9 cellular contexts compared by ENCODE assay signal in genomic region chr1:210311726-210312493, GRCh38. TPM values are rescaled to one million over a fixed set of nuclear protein-coding genes. Genes with fewer than 3 reads are reported as not detected.
DNase-seq lines count a peak whose midpoint lies in the region; ATAC-seq and TF ChIP-seq lines count a peak whose summit lies in the region.
"Had no signal": no experiment of that assay in that cellular context is flagged by ENCODE, and none has a peak within 500 bp of the region (broad histone marks: within the 10 kb centered on the region; RNA-seq: fewer than 3 reads in every experiment).

No MANE protein-coding gene starts in this region.

- H3K27ac ChIP-seq in Karpas-422 (ENCODE audit: low read length) = no peak overlapping the region
- no peak overlapping the region for H3K27ac ChIP-seq in neural cell (ENCODE audit: low read length)

- no peaks in the 10 kb centered on the region for H3K36me3 ChIP-seq in BJ (ENCODE audit: control insufficient read depth, insufficient read depth, low read length)
- no peaks in the 10 kb centered on the region for H3K36me3 ChIP-seq in Karpas-422 (ENCODE audit: insufficient read depth, low read length)
- no peaks in the 10 kb centered on the region for H3K36me3 ChIP-seq in neural cell (ENCODE audit: insufficient read depth, low read length)

- TF ChIP-seq EP300 in neural cell (conservative IDR thresholded peaks at IDR 0.05; ENCODE audit: poor library complexity, severe bottlenecking) = no peak

- POLR2A ChIA-PET in BJ (lab: Charles Lee) = no interaction called here

- H3K79me2 ChIP-seq in Karpas-422 (ENCODE audit: low read length) (no peaks in the 10 kb centered on the region), neural cell (replicated peaks; ENCODE audit: insufficient read depth, low read length) (no peaks in the 10 kb centered on the region)

- peak; percentile 14 for ATAC-seq in esophagus mucosa
- no peak for ATAC-seq in HG03565 (IDR thresholded peaks at IDR 0.05; ENCODE audit: unreplicated experiment)

- peak overlapping the region; percentile 27 for H3K4me2 ChIP-seq in Karpas-422 (ENCODE audit: low read depth, low read length, poor library complexity, severe bottlenecking)
- no peak overlapping the region for H3K4me2 ChIP-seq in neural cell (ENCODE audit: low read length)

- peak overlapping the region; percentile 46; the same call in 1 of the 2 replicates for H3K4me3 ChIP-seq in BJ (ENCODE audit: low read depth, low read length)
- peak overlapping the region; percentile 24; the same call in 1 of the 2 replicates for H3K4me3 ChIP-seq in Karpas-422 (ENCODE audit: low read length)
- H3K4me3 ChIP-seq in neural cell (ENCODE audit: low read length) = peak overlapping the region; percentile 54
- H3K4me3 ChIP-seq: lung had no signal

- no peak for DNase-seq in BJ (ENCODE audit: low read depth)
- no peak for DNase-seq in Karpas-422
- DNase-seq in SHP77 treated with DMSO at 0.1 percent for 48 hours (lab: John Stamatoyannopoulos, UW) = no peak
- no peak for DNase-seq in effector CD4-positive, alpha-beta T cell
- no peak for DNase-seq in stimulated activated naive CD4-positive, alpha-beta T cell treated with Interleukin-2 at 50 U/mL for 16 hours (lab: John Stamatoyannopoulos, UW)

- H3K9ac ChIP-seq in Karpas-422 (ENCODE audit: low read length) = no peak overlapping the region
- H3K9ac ChIP-seq in neural cell (ENCODE audit: low read length) = no peak overlapping the region

- H3K4me1 ChIP-seq in Karpas-422 (ENCODE audit: low read length) = peaks cover 10% of the 10 kb centered on the region

- H3K9me3 ChIP-seq in Karpas-422 (ENCODE audit: low read length) = no peaks in the 10 kb centered on the region
- H3K9me3 ChIP-seq in neural cell (ENCODE audit: low read length) = no peaks in the 10 kb centered on the region

- H3F3A ChIP-seq in neural cell (ENCODE audit: insufficient read depth, low read length, poor library complexity, severe bottlenecking) = no peaks in the 10 kb centered on the region

- H3K9me2 ChIP-seq in Karpas-422 (replicated peaks; ENCODE audit: insufficient read depth, low read length) (no peaks in the 10 kb centered on the region), neural cell (ENCODE audit: insufficient read depth, low read length) (no peaks in the 10 kb centered on the region)

- H3K27me3 ChIP-seq in BJ (ENCODE audit: control insufficient read depth, insufficient read depth, low read length) (peaks cover 2% of the 10 kb centered on the region; the same call in 1 of the 2 replicates), Karpas-422 (ENCODE audit: low read length) (no peaks in the 10 kb centered on the region), neural cell (ENCODE audit: insufficient read depth, low read depth, low read length) (no peaks in the 10 kb centered on the region)

- H4K20me1 ChIP-seq in Karpas-422 (ENCODE audit: insufficient read depth, low read depth, low read length) (no peaks in the 10 kb centered on the region), neural cell (ENCODE audit: insufficient read depth) (no peaks in the 10 kb centered on the region)

- TF ChIP-seq CTCF in BJ (IDR thresholded peaks at IDR 0.05; ENCODE audit: insufficient read depth, low read depth, low read length) (no peak), neural cell (IDR thresholded peaks at IDR 0.05; ENCODE audit: poor library complexity, severe bottlenecking) (no peak)

- CTCF ChIA-PET in BJ (lab: Yijun Ruan, JAX) = interaction anchor here (0.6 to 8.0 kb wide), 15 partner anchors 8 to 822 kb away, joined by 3 to 73 read pairs (median 3); partner anchors contain the start of genes HHAT and KCNH1

- H2AFZ ChIP-seq in Karpas-422 (ENCODE audit: low read length) = no peak overlapping the region
- H2AFZ ChIP-seq in neural cell (ENCODE audit: low read depth, low read length) = no peak overlapping the region

- no peak for TF ChIP-seq RAD21 in neural cell (conservative IDR thresholded peaks at IDR 0.05)

TF ChIP-seq in neural cell, 6 proteins besides CTCF, POLR2A, EP300 and RAD21:
- TF ChIP-seq TAF1 (IDR thresholded peaks at IDR 0.05; ENCODE audit: low read depth) (no peak), REST (IDR thresholded peaks at IDR 0.05; ENCODE audit: borderline replicate concordance) (no peak), SMC3 (conservative IDR thresholded peaks at IDR 0.05; ENCODE audit: poor library complexity) (no peak), POLR2AphosphoS5 (IDR thresholded peaks at IDR 0.05) (no peak), MXI1 (conservative IDR thresholded peaks at IDR 0.05; ENCODE audit: poor library complexity, severe bottlenecking) (no peak), EZH2 (IDR thresholded peaks at IDR 0.05; ENCODE audit: borderline replicate concordance, insufficient read depth, low read length, poor library complexity, severe bottlenecking) (no peak)

RNA-seq across cellular contexts. Expression of gene HHAT, which starts 16.8 kb away (rescaled TPM):
- 6.6 and 7.2 TPM in 2 replicates for polyA plus RNA-seq in BJ (2011; rRNA removed)
- 9.8 and 10.7 TPM in 2 replicates for polyA minus RNA-seq in BJ (2011; rRNA and poly(A)+ RNA removed)
- 1.4 and 2.3 TPM in 2 replicates for total RNA-seq in Karpas-422 (2014; rRNA removed; shearing (Covaris generic); ENCODE audit: low replicate concordance)
- total RNA-seq in esophagus mucosa = 4.0 TPM
- 4.4 and 5.3 TPM in 2 replicates for polyA plus RNA-seq in neural cell
- polyA minus RNA-seq in neural cell = 8.6 and 8.8 TPM in 2 replicates
